Comparison of ENCODE assay signal across 14 cellular contexts in genomic region chr21:42833859-42834729, GRCh38. TPM values are rescaled to one million over a fixed set of nuclear protein-coding genes. Genes with fewer than 3 reads are reported as not detected.
A peak's percentile ranks its signal among the peaks of the same experiment; 100 is the strongest.
DNase-seq lines count a peak whose midpoint lies in the region; ATAC-seq, FAIRE-seq and TF ChIP-seq lines count a peak whose summit lies in the region.
"Had no signal": no experiment of that assay in that cellular context is flagged by ENCODE, and none has a peak within 500 bp of the region (broad histone marks: within the 10 kb centered on the region; RNA-seq: fewer than 3 reads in every experiment).

No MANE protein-coding gene starts in this region.

- H3K9me3 Mint-ChIP-seq in activated naive CD4-positive, alpha-beta T cell treated with anti-CD3 and anti-CD28 coated beads, Interleukin-2, amount 50 U/mL, for 72 hours, result no peaks in the 10 kb centered on the region
- H3K9me3 Mint-ChIP-seq in activated naive CD4-positive, alpha-beta T cell treated with anti-CD3 and anti-CD28 coated beads for 36 hours, result no peaks in the 10 kb centered on the region
- H3K9me3 Mint-ChIP-seq in stimulated activated effector memory CD8-positive, alpha-beta T cell treated with anti-CD3 and anti-CD28 coated beads, Interleukin-12 subunit alpha, Interleukin-12 subunit beta, amount 100 ng/mL, for 72 hours, result no peaks in the 10 kb centered on the region
- H3K9me3 Mint-ChIP-seq: memory B cell had no signal

- H3K9me3 ChIP-seq in endothelial cell of umbilical vein (replicated peaks; ENCODE audit: control insufficient read depth, insufficient read depth, low read length), result no peaks in the 10 kb centered on the region
- H3K9me3 ChIP-seq: ovary had no signal

- no peak overlapping the region for H2AFZ ChIP-seq in endothelial cell of umbilical vein (ENCODE audit: low read depth, low read length)

- BruUV-seq in endothelial cell of umbilical vein (replicated peaks; lab: Mats Ljungman, UMichigan), result no TSS peak

- H3K4me1 Mint-ChIP-seq in activated naive CD4-positive, alpha-beta T cell treated with anti-CD3 and anti-CD28 coated beads for 36 hours (ENCODE audit: low read depth), result peaks cover 33% of the 10 kb centered on the region
- H3K4me1 Mint-ChIP-seq in stimulated activated effector memory CD8-positive, alpha-beta T cell treated with anti-CD3 and anti-CD28 coated beads, Interleukin-12 subunit alpha, Interleukin-12 subunit beta, amount 100 ng/mL, for 72 hours, result peaks cover 39% of the 10 kb centered on the region

- no peaks in the 10 kb centered on the region for H4K20me1 ChIP-seq in endothelial cell of umbilical vein (replicated peaks; ENCODE audit: control insufficient read depth, extremely low read depth, insufficient read depth, low read length)

- peaks cover 0 to 2% of the 10 kb centered on the region in 2 experiments for H3K27me3 ChIP-seq in endothelial cell of umbilical vein (ENCODE audit: control insufficient read depth in 2 of 2, insufficient read depth in 2 of 2, low read length in 2 of 2)
- H3K27me3 ChIP-seq: ovary had no signal

- no peak for ATAC-seq in activated naive CD4-positive, alpha-beta T cell treated with anti-CD3 and anti-CD28 coated beads, Interleukin-2, amount 50 U/mL, for 72 hours
- no peak for ATAC-seq in stimulated activated effector memory CD8-positive, alpha-beta T cell treated with anti-CD3 and anti-CD28 coated beads, Interleukin-12 subunit alpha, Interleukin-12 subunit beta, amount 100 ng/mL, for 72 hours
- ATAC-seq in GM19351 (IDR thresholded peaks at IDR 0.05; ENCODE audit: unreplicated experiment), result no peak

- POLR2A ChIA-PET in endothelial cell of umbilical vein (lab: Charles Lee), result no interaction called here

- no peaks in the 10 kb centered on the region for H3K27me3 Mint-ChIP-seq in activated naive CD4-positive, alpha-beta T cell treated with anti-CD3 and anti-CD28 coated beads for 36 hours (ENCODE audit: low read depth)

- no peak overlapping the region for H3K27ac ChIP-seq in endothelial cell of umbilical vein (ENCODE audit: insufficient read depth, low read depth, low read length)
- H3K27ac ChIP-seq: dorsolateral prefrontal cortex, ovary had no signal

- no peaks in the 10 kb centered on the region for H3K9me1 ChIP-seq in endothelial cell of umbilical vein (replicated peaks; ENCODE audit: control insufficient read depth, extremely low read depth, insufficient read depth, low read length)

- no peak for FAIRE-seq in endothelial cell of umbilical vein (lab: Jason Lieb, UNC)
- FAIRE-seq: GM18507 had no signal

- CTCF ChIA-PET in activated naive CD4-positive, alpha-beta T cell treated with anti-CD3 and anti-CD28 coated beads for 36 hours (lab: Charles Lee), result no interaction called here
- CTCF ChIA-PET in endothelial cell of umbilical vein (lab: Charles Lee), result no interaction called here

- intact Hi-C loops in activated naive CD4-positive, alpha-beta T cell treated with anti-CD3 and anti-CD28 coated beads for 36 hours (cut with micrococcal nuclease), result loop anchor here (1.0 to 10.0 kb wide), 6 partner anchors 107 to 527 kb away; no protein-coding TSS in a partner anchor
- intact Hi-C loops in endothelial cell of umbilical vein (cut with micrococcal nuclease), result no loop called here

- H3K36me3 Mint-ChIP-seq in activated naive CD4-positive, alpha-beta T cell treated with anti-CD3 and anti-CD28 coated beads, Interleukin-2, amount 50 U/mL, for 72 hours, result no peaks in the 10 kb centered on the region
- H3K36me3 Mint-ChIP-seq in activated naive CD4-positive, alpha-beta T cell treated with anti-CD3 and anti-CD28 coated beads for 36 hours (ENCODE audit: low read depth), result peaks cover 3% of the 10 kb centered on the region
- peaks cover 36% of the 10 kb centered on the region for H3K36me3 Mint-ChIP-seq in stimulated activated effector memory CD8-positive, alpha-beta T cell treated with anti-CD3 and anti-CD28 coated beads, Interleukin-12 subunit alpha, Interleukin-12 subunit beta, amount 100 ng/mL, for 72 hours

- TF ChIP-seq POLR2A in endothelial cell of umbilical vein (IDR thresholded peaks at IDR 0.05; ENCODE audit: low read depth, low read length), result peak; percentile 17

- no peak overlapping the region for H3K4me2 ChIP-seq in endothelial cell of umbilical vein (ENCODE audit: insufficient read depth, low read length)

- no peaks in the 10 kb centered on the region for H3K79me2 ChIP-seq in endothelial cell of umbilical vein (ENCODE audit: control insufficient read depth, insufficient read depth, low read length)

- H3K4me1 ChIP-seq in endothelial cell of umbilical vein (ENCODE audit: control insufficient read depth, extremely low read depth, insufficient read depth, low read length), result no peaks in the 10 kb centered on the region

- H3K4me3 Mint-ChIP-seq in activated naive CD4-positive, alpha-beta T cell treated with anti-CD3 and anti-CD28 coated beads for 36 hours, result no peak overlapping the region
- no peak overlapping the region for H3K4me3 Mint-ChIP-seq in stimulated activated effector memory CD8-positive, alpha-beta T cell treated with anti-CD3 and anti-CD28 coated beads, Interleukin-12 subunit alpha, Interleukin-12 subunit beta, amount 100 ng/mL, for 72 hours
- H3K4me3 Mint-ChIP-seq: memory B cell had no signal

- TF ChIP-seq CTCF in endothelial cell of umbilical vein (IDR thresholded peaks at IDR 0.05; ENCODE audit: extremely low read depth in 1 of 2, insufficient read depth in 1 of 2, low read depth in 1 of 2, low read length in 2 of 2), result no peak

- DNase-seq in activated naive CD4-positive, alpha-beta T cell treated with anti-CD3 and anti-CD28 coated beads, Interleukin-2, amount 50 U/mL, for 72 hours (ENCODE audit: low spot score in 2 of 2), result peak in 1 of 2 donors; percentile 41
- no peak for DNase-seq in activated naive CD4-positive, alpha-beta T cell treated with anti-CD3 and anti-CD28 coated beads for 36 hours
- no peak for DNase-seq in endothelial cell of umbilical vein (ENCODE audit: low read depth, low spot score)
- DNase-seq in stimulated activated effector memory CD8-positive, alpha-beta T cell treated with anti-CD3 and anti-CD28 coated beads, Interleukin-12 subunit alpha, Interleukin-12 subunit beta, amount 100 ng/mL, for 72 hours (ENCODE audit: low spot score in 2 of 2), result no peak
- DNase-seq in cerebellar nuclear complex (lab: John Stamatoyannopoulos, UW), result no peak
- DNase-seq in stimulated activated CD4-positive, alpha-beta T cell treated with anti-CD3 and anti-CD28 coated beads, Interleukin-2, amount 100 ng/mL, for 48 hours, result no peak
- DNase-seq: NCI-H1048, NCI-H226 had no signal

- H3K36me3 ChIP-seq in endothelial cell of umbilical vein (ENCODE audit: control insufficient read depth in 2 of 2, extremely low read depth in 1 of 2, insufficient read depth in 2 of 2, low read length in 2 of 2), result peaks cover 0 to 2% of the 10 kb centered on the region in 2 experiments
- H3K36me3 ChIP-seq: ovary had no signal

- no peak overlapping the region for H3K4me3 ChIP-seq in endothelial cell of umbilical vein (replicated peaks in 1 of 3; ENCODE audit: insufficient read depth in 1 of 3, low read depth in 1 of 3, low read length in 3 of 3)
- H3K4me3 ChIP-seq: dorsolateral prefrontal cortex, ovary had no signal

- peak overlapping the region; percentile 77 to 94 for H3K27ac Mint-ChIP-seq in activated naive CD4-positive, alpha-beta T cell treated with anti-CD3 and anti-CD28 coated beads, Interleukin-2, amount 50 U/mL, for 72 hours
- H3K27ac Mint-ChIP-seq in activated naive CD4-positive, alpha-beta T cell treated with anti-CD3 and anti-CD28 coated beads for 36 hours, result no peak overlapping the region
- H3K27ac Mint-ChIP-seq in stimulated activated effector memory CD8-positive, alpha-beta T cell treated with anti-CD3 and anti-CD28 coated beads, Interleukin-12 subunit alpha, Interleukin-12 subunit beta, amount 100 ng/mL, for 72 hours, result peak overlapping the region; percentile 66
- H3K27ac Mint-ChIP-seq: memory B cell had no signal

- H3K9ac ChIP-seq in endothelial cell of umbilical vein (replicated peaks; ENCODE audit: extremely low read depth, insufficient read depth, low read length), result no peak overlapping the region

- dilution Hi-C loops in endothelial cell of umbilical vein (cut with MboI; ENCODE audit: extremely low pct_ligation_motif_present, low sequenced_read_pairs), result no loop called here

TF ChIP-seq in PFSK-1, 5 proteins besides CTCF, POLR2A, EP300 and RAD21 (continues in another document):
- peak; percentile 57; the same call in 1 of the 2 replicates for TF ChIP-seq POLR2AphosphoS5 (IDR thresholded peaks at IDR 0.05; ENCODE audit: low read depth, low read length)

TF ChIP-seq in endothelial cell of umbilical vein, 7 proteins besides CTCF, POLR2A, EP300 and RAD21 (continues in another document):
- TF ChIP-seq MYC (IDR thresholded peaks at IDR 0.05; ENCODE audit: low read depth, low read length) (no peak), EZH2 (IDR thresholded peaks at IDR 0.05; ENCODE audit: borderline replicate concordance, low read depth, low read length, severe bottlenecking) (no peak)

RNA-seq across cellular contexts. Expression of gene WDR4, which starts 45.2 kb away (rescaled TPM):
- total RNA-seq in activated naive CD4-positive, alpha-beta T cell treated with anti-CD3 and anti-CD28 coated beads, Interleukin-2, amount 50 U/mL, for 72 hours, result 10 to 100 TPM; 25.6 to 38.7 TPM
- 10 to 100 TPM; 38.6 to 38.7 TPM for total RNA-seq in activated naive CD4-positive, alpha-beta T cell treated with anti-CD3 and anti-CD28 coated beads for 36 hours
- polyA plus RNA-seq in PFSK-1 (2012; ENCODE audit: insufficient read length, low read depth), result 52.9 TPM
- 30.4 and 40.0 TPM in 2 replicates for total RNA-seq in endothelial cell of umbilical vein
- 18.6 and 24.5 TPM in 2 replicates for polyA plus RNA-seq in endothelial cell of umbilical vein
- 21.7 and 22.5 TPM in 2 replicates for polyA plus RNA-seq in endothelial cell of umbilical vein (2011; cell fraction: cytosol; rRNA removed)
- polyA plus RNA-seq in endothelial cell of umbilical vein (2011; cell fraction: nucleus; rRNA removed), result 37.9 and 45.2 TPM in 2 replicates
- polyA plus RNA-seq in endothelial cell of umbilical vein (2012), result 24.3 and 29.9 TPM in 2 replicates
- 24.4 and 28.0 TPM in 2 replicates for polyA minus RNA-seq in endothelial cell of umbilical vein
- polyA minus RNA-seq in endothelial cell of umbilical vein (2011; cell fraction: cytosol; rRNA and poly(A)+ RNA removed), result 28.6 TPM
- 22.7 and 27.1 TPM in 2 replicates for polyA minus RNA-seq in endothelial cell of umbilical vein (2011; cell fraction: nucleus; rRNA and poly(A)+ RNA removed)

RNA-seq across cellular contexts. Expression of gene NDUFV3, which starts 59.0 kb away (rescaled TPM):
- total RNA-seq in activated naive CD4-positive, alpha-beta T cell treated with anti-CD3 and anti-CD28 coated beads, Interleukin-2, amount 50 U/mL, for 72 hours, result 10 to 100 TPM; 25.3 to 25.7 TPM
- 10 to 100 TPM; 11.5 to 12.5 TPM for total RNA-seq in activated naive CD4-positive, alpha-beta T cell treated with anti-CD3 and anti-CD28 coated beads for 36 hours
- 78.9 TPM for polyA plus RNA-seq in PFSK-1 (2012; ENCODE audit: insufficient read length, low read depth)
- 40.6 and 45.7 TPM in 2 replicates for total RNA-seq in endothelial cell of umbilical vein
- 12.1 and 13.4 TPM in 2 replicates for polyA plus RNA-seq in endothelial cell of umbilical vein
- 20.0 and 20.9 TPM in 2 replicates for polyA plus RNA-seq in endothelial cell of umbilical vein (2011; cell fraction: cytosol; rRNA removed)
- 20.5 and 21.2 TPM in 2 replicates for polyA plus RNA-seq in endothelial cell of umbilical vein (2011; cell fraction: nucleus; rRNA removed)
- polyA plus RNA-seq in endothelial cell of umbilical vein (2012), result 36.7 and 37.4 TPM in 2 replicates
- 8.1 and 12.2 TPM in 2 replicates for polyA minus RNA-seq in endothelial cell of umbilical vein
- 39.0 TPM for polyA minus RNA-seq in endothelial cell of umbilical vein (2011; cell fraction: cytosol; rRNA and poly(A)+ RNA removed)
- 4.6 and 6.2 TPM in 2 replicates for polyA minus RNA-seq in endothelial cell of umbilical vein (2011; cell fraction: nucleus; rRNA and poly(A)+ RNA removed)
